ENCODE assay signal across 8 cellular contexts in genomic region chr20:44670851-44671250, GRCh38. TPM values are rescaled to one million over a fixed set of nuclear protein-coding genes. Genes with fewer than 3 reads are reported as not detected.
DNase-seq lines count a peak whose midpoint lies in the region; ATAC-seq, FAIRE-seq and TF ChIP-seq lines count a peak whose summit lies in the region.
"Not testable (repeated sequence)": the region's sequence is repeated elsewhere in the genome, so short reads cannot be mapped to it uniquely, and the experiment has no call there.
"Had no signal": no experiment of that assay in that cellular context is flagged by ENCODE, and none has a peak within 500 bp of the region (broad histone marks: within the 10 kb centered on the region; RNA-seq: fewer than 3 reads in every experiment).

No MANE protein-coding gene starts in this region.

- H3K4me1 ChIP-seq in CD8-positive, alpha-beta memory T cell (ENCODE audit: insufficient read depth, low read length) = peaks cover 15% of the 10 kb centered on the region
- not testable (repeated sequence) for H3K4me1 ChIP-seq in GM12878 (ENCODE audit: control insufficient read depth, insufficient read depth, low read length)

- RAD21 ChIA-PET in GM12878 (lab: Charles Lee; ENCODE audit: unreplicated experiment) = not testable (repeated sequence)

- in situ Hi-C loops in GM12878 (cut with MboI) = not testable (repeated sequence)

- TF ChIP-seq POLR2A in GM12878 (IDR thresholded peaks at IDR 0.05; ENCODE audit: low read depth, low read length) = not testable (repeated sequence)

- BruUV-seq in GM12878 (replicated peaks; lab: Mats Ljungman, UMichigan) = TSS peak; percentile 85

- SMC1A ChIA-PET in GM12878 (lab: Charles Lee; ENCODE audit: uncharacterized antibody, unreplicated experiment) = interaction anchor here (1.9 kb wide), 1 partner anchor 12 kb away, joined by 15 read pairs; no protein-coding TSS in a partner anchor

- H3K36me3 Mint-ChIP-seq in CD8-positive, alpha-beta memory T cell = peaks cover 4 to 13% (median 5%) of the 10 kb centered on the region in 3 donors
- H3K36me3 Mint-ChIP-seq in T-helper 17 cell (ENCODE audit: low read depth); activated T-cell treated with anti-CD3 and anti-CD28 coated beads, Interleukin-2, amount 50 U/mL, for 4 hours (ENCODE audit: insufficient read depth); memory B cell: not testable (repeated sequence)

- ATAC-seq in T-helper 17 cell; activated T-cell treated with anti-CD3 and anti-CD28 coated beads, Interleukin-2, amount 50 U/mL, for 4 hours; GM12878; memory B cell (ENCODE audit: low read depth): not testable (repeated sequence)

- not testable (repeated sequence) for DNase-seq in CD8-positive, alpha-beta memory T cell; T-helper 17 cell; activated T-cell treated with anti-CD3 and anti-CD28 coated beads, Interleukin-2, amount 50 U/mL, for 4 hours; GM12878 (ENCODE audit: low read depth, low spot score); memory B cell (ENCODE audit: low spot score in 2 of 2)
- DNase-seq in HS-27A (ENCODE audit: low read depth) (peak; percentile 69), MG63 (peak; percentile 63)

- not testable (repeated sequence) for H3K27me3 Mint-ChIP-seq in CD8-positive, alpha-beta memory T cell; T-helper 17 cell; activated T-cell treated with anti-CD3 and anti-CD28 coated beads, Interleukin-2, amount 50 U/mL, for 4 hours (ENCODE audit: low read depth); memory B cell

- H3K79me2 ChIP-seq in GM12878 (ENCODE audit: control insufficient read depth, insufficient read depth, low read length) = not testable (repeated sequence)

- H3K4me3 Mint-ChIP-seq in CD8-positive, alpha-beta memory T cell = peak overlapping the region in 5 of 7 donors; percentile 88 to 94 (median 89)
- peak overlapping the region; percentile 95 for H3K4me3 Mint-ChIP-seq in T-helper 17 cell
- H3K4me3 Mint-ChIP-seq in activated T-cell treated with anti-CD3 and anti-CD28 coated beads, Interleukin-2, amount 50 U/mL, for 4 hours = peak overlapping the region; percentile 80
- H3K4me3 Mint-ChIP-seq in memory B cell = not testable (repeated sequence)

- 0 out of 2 replicates have a peak overlapping the region, but pooled peaks have one; percentile 9 for H3K4me2 ChIP-seq in GM12878 (ENCODE audit: control insufficient read depth, insufficient read depth)

- not testable (repeated sequence) for H2AFZ ChIP-seq in GM12878 (ENCODE audit: control insufficient read depth, low read depth, low read length)

- H3K4me1 Mint-ChIP-seq in CD8-positive, alpha-beta memory T cell = peaks cover 3 to 18% (median 17%) of the 10 kb centered on the region in 3 donors
- H3K4me1 Mint-ChIP-seq in T-helper 17 cell = peaks cover 27% of the 10 kb centered on the region
- not testable (repeated sequence) for H3K4me1 Mint-ChIP-seq in activated T-cell treated with anti-CD3 and anti-CD28 coated beads, Interleukin-2, amount 50 U/mL, for 4 hours (ENCODE audit: low read depth)
- H3K4me1 Mint-ChIP-seq in memory B cell = peaks cover 13% of the 10 kb centered on the region

- H3K27ac Mint-ChIP-seq in CD8-positive, alpha-beta memory T cell = peak overlapping the region in 2 of 8 donors; percentile 97 to 98
- not testable (repeated sequence) for H3K27ac Mint-ChIP-seq in T-helper 17 cell
- peak overlapping the region; percentile 45 for H3K27ac Mint-ChIP-seq in memory B cell

- intact Hi-C loops in GM12878 (cut with micrococcal nuclease; ENCODE audit: unreplicated experiment) = not testable (repeated sequence)

- not testable (repeated sequence) for H3K36me3 ChIP-seq in CD8-positive, alpha-beta memory T cell (ENCODE audit: insufficient read depth, low read length); MG63; GM12878 (ENCODE audit: control insufficient read depth in 2 of 2, insufficient read depth in 2 of 2, low read length in 1 of 2)

- peak overlapping the region; percentile 73 for H3K4me3 ChIP-seq in CD8-positive, alpha-beta memory T cell (ENCODE audit: low read length)
- not testable (repeated sequence) for H3K4me3 ChIP-seq in MG63
- H3K4me3 ChIP-seq in GM12878 = peak overlapping the region; percentile 60; the same call in 1 of the 2 replicates

- TF ChIP-seq RAD21 in GM12878 (IDR thresholded peaks at IDR 0.05; ENCODE audit: insufficient read depth, low read depth, low read length) = not testable (repeated sequence)

- not testable (repeated sequence) for TF ChIP-seq EP300 in GM12878 (IDR thresholded peaks at IDR 0.05; ENCODE audit: borderline replicate concordance in 1 of 2, control insufficient read depth in 1 of 2, low read depth in 2 of 2, low read length in 2 of 2)

- not testable (repeated sequence) for FAIRE-seq in GM12878 (lab: Jason Lieb, UNC)

- H3K9ac ChIP-seq in GM12878 (ENCODE audit: control insufficient read depth, insufficient read depth, low read length) = not testable (repeated sequence)

- H3K27me3 ChIP-seq in CD8-positive, alpha-beta memory T cell (ENCODE audit: insufficient read depth, low read length, poor library complexity, severe bottlenecking); MG63; GM12878 (replicated peaks in 1 of 2; ENCODE audit: control insufficient read depth in 2 of 2, insufficient read depth in 2 of 2, low read length in 1 of 2): not testable (repeated sequence)

- POLR2A ChIA-PET in CD8-positive, alpha-beta memory T cell (lab: Charles Lee); GM12878 (lab: Charles Lee): not testable (repeated sequence)

- H3K9me3 Mint-ChIP-seq in CD8-positive, alpha-beta memory T cell; activated T-cell treated with anti-CD3 and anti-CD28 coated beads, Interleukin-2, amount 50 U/mL, for 4 hours; memory B cell: not testable (repeated sequence)

- WGBS in GM12878 (ENCODE audit: insufficient coverage, insufficient replicate concordance, low lambda C conversion rate, missing lambda C conversion rate) = 94% methylated on average over 9 of the region's 9 CpGs

- H4K20me1 ChIP-seq in GM12878 (ENCODE audit: control insufficient read depth, insufficient read depth) = not testable (repeated sequence)

- H3K9me3 ChIP-seq in CD8-positive, alpha-beta memory T cell (ENCODE audit: low read length); MG63; T-helper 17 cell (ENCODE audit: control insufficient read depth, low read length, poor library complexity, severe bottlenecking); GM12878 (replicated peaks; ENCODE audit: control insufficient read depth, insufficient read depth, low read length): not testable (repeated sequence)

- CTCF ChIA-PET in CD8-positive, alpha-beta memory T cell (lab: Charles Lee); GM12878 (lab: Yijun Ruan, JAX): not testable (repeated sequence)

- TF ChIP-seq CTCF in GM12878 (IDR thresholded peaks at IDR 0.05 in 2 of 3, conservative IDR thresholded peaks at IDR 0.05 in 1 of 3; ENCODE audit: control insufficient read depth in 2 of 3, extremely low read depth in 1 of 3, insufficient read depth in 1 of 3, low read depth in 3 of 3, low read length in 3 of 3) = not testable (repeated sequence)

- H3K27ac ChIP-seq in CD8-positive, alpha-beta memory T cell (ENCODE audit: low read depth, low read length); GM12878 (ENCODE audit: control insufficient read depth, insufficient read depth): not testable (repeated sequence)

RNA-seq across cellular contexts. Expression of gene ADA, which starts 19.4 kb away (rescaled TPM):
- total RNA-seq in CD8-positive, alpha-beta memory T cell = 10 to 100 TPM; 21.1 to 21.3 TPM
- 56.4 TPM for polyA plus RNA-seq in CD8-positive, alpha-beta memory T cell
- 28.4 and 41.4 TPM in 2 replicates for total RNA-seq in MG63 (2014; rRNA removed; shearing (Covaris generic); ENCODE audit: low replicate concordance)
- total RNA-seq in T-helper 17 cell = 10 to 100 TPM; 36.0 to 36.1 TPM
- total RNA-seq in activated T-cell treated with anti-CD3 and anti-CD28 coated beads, Interleukin-2, amount 50 U/mL, for 4 hours = 10 to 100 TPM in 2 of 3 donors, 1 to 10 TPM in 1; 8.8 to 13.5 (median 12.5) TPM
- 51.8 and 52.9 TPM in 2 replicates for total RNA-seq in GM12878 (2013; cell fraction: nucleolus; rRNA removed)
- 74.6 and 78.6 TPM in 2 replicates for total RNA-seq in GM12878 (2014; rRNA removed)
- 69.1 and 69.5 TPM in 2 replicates for total RNA-seq in GM12878 (2014; rRNA removed; fragmentation: Illumina TruSeq; extraction: Trizol)
- 99.0 and 105 TPM in 2 replicates for total RNA-seq in GM12878 (2021)
- 54.0 TPM for polyA plus RNA-seq in GM12878 (2011; ENCODE audit: low read depth)
- polyA plus RNA-seq in GM12878 (2011; rRNA removed) = 88.9 and 129 TPM in 2 replicates
- polyA plus RNA-seq in GM12878 (2011; cell fraction: cytosol; rRNA removed) = 142 and 175 TPM in 2 replicates
- polyA plus RNA-seq in GM12878 (2011; cell fraction: nucleus; rRNA removed) = 152 and 179 TPM in 2 replicates
- polyA plus RNA-seq in GM12878 (2012) = 58.7 and 86.7 TPM in 2 replicates
- polyA plus RNA-seq in GM12878 (2014; fragmentation: Illumina TruSeq; extraction: Trizol) = 71.6 and 82.7 TPM in 2 replicates
- 10 to 100 TPM; 40.9 to 70.6 TPM for polyA plus RNA-seq in GM12878 (2014; fragmentation: Nextera tagmentation; extraction: Ambion mirVana)
- 122 and 125 TPM in 2 replicates for polyA plus RNA-seq in GM12878 (2014; rRNA removed)
- 100 to 1,000 TPM; 189 to 217 TPM for polyA plus RNA-seq in GM12878 (2016; fragmentation: Nextera tagmentation; extraction: Ambion mirVana)
- 75.2 and 93.0 TPM in 2 replicates for polyA minus RNA-seq in GM12878 (2011; rRNA and poly(A)+ RNA removed)
- polyA minus RNA-seq in GM12878 (2011; cell fraction: cytosol; rRNA and poly(A)+ RNA removed) = 21.2 and 28.5 TPM in 2 replicates
- 21.6 and 28.6 TPM in 2 replicates for polyA minus RNA-seq in GM12878 (2011; cell fraction: nucleus; rRNA and poly(A)+ RNA removed)

RNA-seq across cellular contexts. Expression of gene CCN5, which starts 44.3 kb away (rescaled TPM):
- total RNA-seq in CD8-positive, alpha-beta memory T cell = not detected
- not detected for polyA plus RNA-seq in CD8-positive, alpha-beta memory T cell
- 0.07 TPM in 1 of 2 replicates, not detected in the other for total RNA-seq in MG63 (2014; rRNA removed; shearing (Covaris generic); ENCODE audit: low replicate concordance)
- total RNA-seq in T-helper 17 cell = not detected
- under 1 TPM in 1 of 3 donors, not detected in 2; 0.15 TPM for total RNA-seq in activated T-cell treated with anti-CD3 and anti-CD28 coated beads, Interleukin-2, amount 50 U/mL, for 4 hours
- total RNA-seq in GM12878 (2013; cell fraction: nucleolus; rRNA removed) = not detected in 2 replicates
- not detected in 2 replicates for total RNA-seq in GM12878 (2014; rRNA removed)
- total RNA-seq in GM12878 (2014; rRNA removed; fragmentation: Illumina TruSeq; extraction: Trizol) = not detected in 2 replicates
- total RNA-seq in GM12878 (2021) = 0.15 TPM in 1 of 2 replicates, not detected in the other
- not detected for polyA plus RNA-seq in GM12878 (2011; ENCODE audit: low read depth)
- not detected in 2 replicates for polyA plus RNA-seq in GM12878 (2011; rRNA removed)
- not detected in 2 replicates for polyA plus RNA-seq in GM12878 (2011; cell fraction: cytosol; rRNA removed)
- not detected in 2 replicates for polyA plus RNA-seq in GM12878 (2011; cell fraction: nucleus; rRNA removed)
- polyA plus RNA-seq in GM12878 (2012) = 0.06 TPM in 1 of 2 replicates, not detected in the other
- polyA plus RNA-seq in GM12878 (2014; fragmentation: Illumina TruSeq; extraction: Trizol) = not detected in 2 replicates
- polyA plus RNA-seq in GM12878 (2014; fragmentation: Nextera tagmentation; extraction: Ambion mirVana) = not detected
- not detected in 2 replicates for polyA plus RNA-seq in GM12878 (2014; rRNA removed)
- polyA plus RNA-seq in GM12878 (2016; fragmentation: Nextera tagmentation; extraction: Ambion mirVana) = under 1 TPM in 1 of 2 experiments, not detected in 1; 0.14 TPM
- not detected in 2 replicates for polyA minus RNA-seq in GM12878 (2011; rRNA and poly(A)+ RNA removed)
- polyA minus RNA-seq in GM12878 (2011; cell fraction: cytosol; rRNA and poly(A)+ RNA removed) = 6.1 and 8.0 TPM in 2 replicates
- polyA minus RNA-seq in GM12878 (2011; cell fraction: nucleus; rRNA and poly(A)+ RNA removed) = 0.36 and 1.5 TPM in 2 replicates
- total RNA-seq: dermis blood vessel endothelial cell had no signal
